Comparison of ENCODE assay signal across 23 cellular contexts in genomic region chr10:132584081-132584480, GRCh38. TPM values are rescaled to one million over a fixed set of nuclear protein-coding genes. Genes with fewer than 3 reads are reported as not detected.
DNase-seq lines count a peak whose midpoint lies in the region; ATAC-seq, FAIRE-seq and TF ChIP-seq lines count a peak whose summit lies in the region.
"Had no signal": no experiment of that assay in that cellular context is flagged by ENCODE, and none has a peak within 500 bp of the region (broad histone marks: within the 10 kb centered on the region; RNA-seq: fewer than 3 reads in every experiment).

No MANE protein-coding gene starts in this region.

- H3K4me1 ChIP-seq in astrocyte (ENCODE audit: insufficient read depth, low read length) (peaks cover 23% of the 10 kb centered on the region), gastroesophageal sphincter (peaks cover 2 to 92% (median 28%) of the 10 kb centered on the region in 3 donors), thoracic aorta (ENCODE audit: control insufficient read depth in 1 of 2, low read depth in 2 of 2) (peaks cover 32 to 77% of the 10 kb centered on the region in 2 donors)
- H3K4me1 ChIP-seq: BE2C had no signal

- H3K4me2 ChIP-seq in astrocyte (ENCODE audit: low read length) = peak overlapping the region; percentile 22
- H3K4me2 ChIP-seq: GM23338 had no signal

- no peak overlapping the region for H3K4me3 Mint-ChIP-seq in astrocyte (ENCODE audit: unreplicated experiment)
- H3K4me3 Mint-ChIP-seq: CD4-positive, alpha-beta T cell; GM23338; IgD-negative memory B cell had no signal

- no peaks in the 10 kb centered on the region for H3K36me3 ChIP-seq in astrocyte (ENCODE audit: insufficient read depth, low read length)
- no peaks in the 10 kb centered on the region for H3K36me3 ChIP-seq in gastroesophageal sphincter
- H3K36me3 ChIP-seq in thoracic aorta = no peaks in the 10 kb centered on the region
- H3K36me3 ChIP-seq: BE2C had no signal

- ATAC-seq in gastroesophageal sphincter (no peak), thoracic aorta (ENCODE audit: insufficient number of reproducible peaks, low FRiP score, low read depth) (no peak), GM19328 (IDR thresholded peaks at IDR 0.05; ENCODE audit: unreplicated experiment) (no peak), GM18502 (IDR thresholded peaks at IDR 0.05; ENCODE audit: poor library complexity, unreplicated experiment) (no peak)
- ATAC-seq: GM12878, GM23338 had no signal

- no peaks in the 10 kb centered on the region for H3K27me3 Mint-ChIP-seq in astrocyte (ENCODE audit: low read depth, unreplicated experiment)
- H3K27me3 Mint-ChIP-seq: CD4-positive, alpha-beta T cell; IgD-negative memory B cell had no signal

- TF ChIP-seq EP300 in gastroesophageal sphincter (IDR thresholded peaks at IDR 0.05) = no peak

- DNase-seq in GM12891 (ENCODE audit: insufficient read length, low spot score) (no peak), astrocyte (ENCODE audit: low read depth) (no peak), thoracic aorta (ENCODE audit: low spot score) (no peak), T-helper 9 cell (no peak), pons (ENCODE audit: low spot score) (no peak)
- DNase-seq: ACHN; BE2C; CD4-positive, alpha-beta T cell; DMS153; DMS79; GF-D8; HCEC 1CT; KBM-7 had no signal

- H3K27ac Mint-ChIP-seq in astrocyte (ENCODE audit: unreplicated experiment) = no peak overlapping the region
- H3K27ac Mint-ChIP-seq: CD4-positive, alpha-beta T cell; GM23338 had no signal

- H3K79me2 ChIP-seq in astrocyte (ENCODE audit: insufficient read depth, low read length) = peaks cover 93% of the 10 kb centered on the region

- H3K27me3 ChIP-seq in astrocyte (ENCODE audit: insufficient read depth, low read length) = no peaks in the 10 kb centered on the region
- no peaks in the 10 kb centered on the region for H3K27me3 ChIP-seq in gastroesophageal sphincter
- no peaks in the 10 kb centered on the region for H3K27me3 ChIP-seq in thoracic aorta (replicated peaks; ENCODE audit: insufficient read depth)
- H3K27me3 ChIP-seq: BE2C had no signal

- H3K9me3 ChIP-seq in astrocyte (ENCODE audit: insufficient read depth, low read depth, low read length) (no peaks in the 10 kb centered on the region), gastroesophageal sphincter (no peaks in the 10 kb centered on the region), thoracic aorta (no peaks in the 10 kb centered on the region)
- H3K9me3 ChIP-seq: BE2C had no signal

- FAIRE-seq in GM12891 (lab: Jason Lieb, UNC) (peak; percentile 41), astrocyte (lab: Jason Lieb, UNC) (no peak)
- FAIRE-seq: GM12878, GM18507, H54 had no signal

- peaks cover 12% of the 10 kb centered on the region for H3K4me1 Mint-ChIP-seq in astrocyte (ENCODE audit: low read depth, unreplicated experiment)

- no peak overlapping the region for H3K4me3 ChIP-seq in astrocyte (ENCODE audit: insufficient read depth, low read depth, low read length)
- no peak overlapping the region for H3K4me3 ChIP-seq in gastroesophageal sphincter
- no peak overlapping the region for H3K4me3 ChIP-seq in thoracic aorta
- H3K4me3 ChIP-seq: GM12878, GM23338 had no signal

- no peak overlapping the region for H2AFZ ChIP-seq in astrocyte (ENCODE audit: low read depth, low read length)
- H2AFZ ChIP-seq: GM23338 had no signal

- no peak overlapping the region for H3K9ac ChIP-seq in astrocyte (ENCODE audit: low read length)

- H3K36me3 Mint-ChIP-seq in astrocyte (ENCODE audit: low read depth, unreplicated experiment) = peaks cover 4% of the 10 kb centered on the region

- no peak for TF ChIP-seq POLR2A in GM12891 (IDR thresholded peaks at IDR 0.05; ENCODE audit: low read depth, low read length)
- no peak for TF ChIP-seq POLR2A in gastroesophageal sphincter (IDR thresholded peaks at IDR 0.05)

- H4K20me1 ChIP-seq in astrocyte (ENCODE audit: insufficient read depth, low read length) = peaks cover 89% of the 10 kb centered on the region

- WGBS in gastroesophageal sphincter (ENCODE audit: low coverage in 1 of 2), 2 donors = 80 to 100% methylated on average over 1 of the region's 1 CpG

- H3K27ac ChIP-seq in astrocyte (ENCODE audit: low read depth, low read length) (no peak overlapping the region), gastroesophageal sphincter (peak overlapping the region; percentile 22 to 88 (median 38)), thoracic aorta (peak overlapping the region; percentile 46 to 56)
- H3K27ac ChIP-seq: C4-2B, HL-60 had no signal

- H3K9me3 Mint-ChIP-seq in astrocyte (ENCODE audit: unreplicated experiment) = no peaks in the 10 kb centered on the region
- H3K9me3 Mint-ChIP-seq: CD4-positive, alpha-beta T cell; GM23338 had no signal

- TF ChIP-seq CTCF in astrocyte (IDR thresholded peaks at IDR 0.05; ENCODE audit: insufficient read depth, low read depth, low read length) = no peak
- TF ChIP-seq CTCF in gastroesophageal sphincter (IDR thresholded peaks at IDR 0.05) = no peak
- TF ChIP-seq CTCF in thoracic aorta (IDR thresholded peaks at IDR 0.05) = no peak

TF ChIP-seq in GM12891, 5 proteins besides CTCF, POLR2A, EP300 and RAD21:
- TF ChIP-seq PAX5 (IDR thresholded peaks at IDR 0.05; ENCODE audit: insufficient read depth, low read length, severe bottlenecking) (no peak), TAF1 (IDR thresholded peaks at IDR 0.05; ENCODE audit: low read depth, low read length) (no peak), POU2F2 (IDR thresholded peaks at IDR 0.05; ENCODE audit: low read depth, low read length) (no peak), POLR2AphosphoS5 (IDR thresholded peaks at IDR 0.05; ENCODE audit: low read depth, low read length) (no peak), SPI1 (IDR thresholded peaks at IDR 0.05; ENCODE audit: low read depth, low read length) (no peak)

RNA-seq across cellular contexts. Expression of gene INPP5A, which starts 46.5 kb away (rescaled TPM):
- 4.0 TPM for polyA plus RNA-seq in GM12891 (2012; ENCODE audit: low read depth, missing spikeins)
- total RNA-seq in astrocyte = 29.2 and 39.1 TPM in 2 replicates
- total RNA-seq in gastroesophageal sphincter = 100 to 1,000 TPM; 111 to 288 (median 215) TPM
- 100 to 1,000 TPM; 120 to 142 TPM for total RNA-seq in thoracic aorta
